9 cellular contexts compared by ENCODE assay signal in genomic region chr17:78873519-78874340, GRCh38. TPM values are rescaled to one million over a fixed set of nuclear protein-coding genes. Genes with fewer than 3 reads are reported as not detected.
DNase-seq lines count a peak whose midpoint lies in the region; ATAC-seq and TF ChIP-seq lines count a peak whose summit lies in the region.
"Had no signal": no experiment of that assay in that cellular context is flagged by ENCODE, and none has a peak within 500 bp of the region (broad histone marks: within the 10 kb centered on the region; RNA-seq: fewer than 3 reads in every experiment).

No MANE protein-coding gene starts in this region.

- 53% methylated on average over 21 of the region's 21 CpGs for WGBS in right cardiac atrium

- intact Hi-C loops in right cardiac atrium (cut with DNase I), result no loop called here

- DNase-seq in amygdala (lab: John Stamatoyannopoulos, UW) (peak in 41 of 56 donors; percentile 25 to 77 (median 53)), right cardiac atrium (peak in 1 of 3 donors; percentile 60), superior temporal gyrus (ENCODE audit: extremely low spot score) (peak; percentile 87), cerebellar cortex (ENCODE audit: low spot score) (no peak), activated gamma-delta T cell (lab: John Stamatoyannopoulos, UW) (no peak)
- no peak for DNase-seq in activated CD8-positive, alpha-beta memory T cell treated with anti-CD3 and anti-CD28 coated beads for 24 hours
- DNase-seq: stimulated activated CD4-positive, alpha-beta T cell treated with anti-CD3 and anti-CD28 coated beads, Interleukin-4, amount 100 ng/mL, for 24 hours had no signal

- H3K4me1 ChIP-seq in right cardiac atrium (ENCODE audit: control insufficient read depth, insufficient read depth, low read length), result peaks cover 7% of the 10 kb centered on the region

- TF ChIP-seq RAD21 in Ishikawa (IDR thresholded peaks at IDR 0.05; ENCODE audit: low read depth), result no peak

- no peaks in the 10 kb centered on the region for H3K27me3 ChIP-seq in right cardiac atrium (ENCODE audit: control insufficient read depth, insufficient read depth)

- no peak overlapping the region for H3K4me3 ChIP-seq in right cardiac atrium (ENCODE audit: low read length)

- no peak for TF ChIP-seq EP300 in Ishikawa (IDR thresholded peaks at IDR 0.05; ENCODE audit: borderline replicate concordance)

- ATAC-seq in right cardiac atrium (peak in 1 of 2 donors; percentile 25), HG02798 (IDR thresholded peaks at IDR 0.05; ENCODE audit: poor library complexity, unreplicated experiment) (no peak)

- H3K9me3 ChIP-seq in right cardiac atrium (ENCODE audit: control insufficient read depth, low read length), result no peaks in the 10 kb centered on the region

- H3K27ac ChIP-seq in right cardiac atrium (ENCODE audit: low read length), result peak overlapping the region; percentile 32

TF ChIP-seq in Ishikawa, 13 proteins besides CTCF, POLR2A, EP300 and RAD21:
- no peak for TF ChIP-seq CEBPB (IDR thresholded peaks at IDR 0.05)
- TF ChIP-seq YY1 (IDR thresholded peaks at IDR 0.05; ENCODE audit: low read depth), result no peak
- peak; percentile 92 for TF ChIP-seq TCF12 (IDR thresholded peaks at IDR 0.05; ENCODE audit: low read depth)
- TF ChIP-seq TAF1 (IDR thresholded peaks at IDR 0.05; ENCODE audit: low read depth), result no peak
- TF ChIP-seq CREB1 (IDR thresholded peaks at IDR 0.05; ENCODE audit: low read depth), result no peak
- TF ChIP-seq EGR1 (IDR thresholded peaks at IDR 0.05), result no peak
- peak; percentile 51 for TF ChIP-seq TEAD4 (IDR thresholded peaks at IDR 0.05)
- TF ChIP-seq, protein P1, sequence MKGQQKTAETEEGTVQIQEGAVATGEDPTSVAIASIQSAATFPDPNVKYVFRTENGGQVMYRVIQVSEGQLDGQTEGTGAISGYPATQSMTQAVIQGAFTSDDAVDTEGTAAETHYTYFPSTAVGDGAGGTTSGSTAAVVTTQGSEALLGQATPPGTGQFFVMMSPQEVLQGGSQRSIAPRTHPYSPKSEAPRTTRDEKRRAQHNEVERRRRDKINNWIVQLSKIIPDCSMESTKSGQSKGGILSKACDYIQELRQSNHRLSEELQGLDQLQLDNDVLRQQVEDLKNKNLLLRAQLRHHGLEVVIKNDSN (IDR thresholded peaks at IDR 0.05), result no peak
- no peak for TF ChIP-seq FOXM1 (IDR thresholded peaks at IDR 0.05; ENCODE audit: borderline replicate concordance, low read depth)
- TF ChIP-seq, protein P2, sequence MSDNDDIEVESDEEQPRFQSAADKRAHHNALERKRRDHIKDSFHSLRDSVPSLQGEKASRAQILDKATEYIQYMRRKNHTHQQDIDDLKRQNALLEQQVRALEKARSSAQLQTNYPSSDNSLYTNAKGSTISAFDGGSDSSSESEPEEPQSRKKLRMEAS (IDR thresholded peaks at IDR 0.05), result peak; percentile 31; the same call in 1 of the 2 replicates
- peak; percentile 88 for TF ChIP-seq NFIC (IDR thresholded peaks at IDR 0.05)
- no peak for TF ChIP-seq REST (IDR thresholded peaks at IDR 0.05; ENCODE audit: low read depth)
- no peak for TF ChIP-seq ZBTB7A (IDR thresholded peaks at IDR 0.05; ENCODE audit: low read depth)
TF ChIP-seq in Ishikawa: peak in this region for 4.

RNA-seq across cellular contexts. Expression of gene CEP295NL, which starts 29.3 kb away (rescaled TPM):
- total RNA-seq in right cardiac atrium, result 1 to 10 TPM in 2 of 4 donors, under 1 TPM in 2; 0.76 to 1.3 (median 1.0) TPM
- polyA plus RNA-seq in right cardiac atrium, result 0.57 TPM

RNA-seq across cellular contexts. Expression of gene USP36, which starts 33.1 kb away (rescaled TPM):
- 10 to 100 TPM; 25.1 to 42.9 (median 29.0) TPM for total RNA-seq in right cardiac atrium
- polyA plus RNA-seq in right cardiac atrium, result 16.2 TPM

RNA-seq across cellular contexts. Expression of gene TIMP2, which starts 51.5 kb away (rescaled TPM):
- total RNA-seq in right cardiac atrium, result 100 to 1,000 TPM; 153 to 183 (median 168) TPM
- 86.9 TPM for polyA plus RNA-seq in right cardiac atrium

Comparison
In these comparisons a context has a peak if more than half of its experiments do, and no peak if none do; other contexts are left out.
1. DNase-seq: peak in amygdala (41 of 56) and superior temporal gyrus (single experiment); none in activated CD8-positive, alpha-beta memory T cell treated with anti-CD3 and anti-CD28 coated beads for 24 hours (single experiment), cerebellar cortex (single experiment) and activated gamma-delta T cell (single experiment).